ENCODE assay signal across 10 cellular contexts in the genomic region with DNA sequence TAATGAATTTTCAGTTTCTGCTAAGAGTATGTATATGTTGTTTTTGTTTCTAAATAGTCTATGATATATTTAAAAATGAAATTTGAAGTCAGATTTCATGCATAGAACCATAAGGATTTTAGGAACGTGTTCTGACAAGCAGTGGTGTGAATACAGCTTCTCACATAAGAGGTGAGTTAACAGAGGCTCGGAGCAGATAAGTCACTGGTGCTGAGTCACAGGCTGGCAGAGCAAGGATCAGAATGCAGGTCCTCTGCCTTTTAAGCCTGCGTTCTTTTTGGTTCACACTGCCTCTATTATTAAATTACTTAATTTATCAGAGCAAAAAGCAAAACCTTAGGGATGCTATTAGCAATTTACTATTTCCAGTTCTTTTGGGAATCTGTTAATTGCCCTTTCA.
A peak's percentile ranks its signal among the peaks of the same experiment; 100 is the strongest.
DNase-seq lines count a peak whose midpoint lies in the region; ATAC-seq and TF ChIP-seq lines count a peak whose summit lies in the region.
"Had no signal": no experiment of that assay in that cellular context is flagged by ENCODE, and none has a peak within 500 bp of the region (broad histone marks: within the 10 kb centered on the region; RNA-seq: fewer than 3 reads in every experiment).

No MANE protein-coding gene starts in this region.

- CTCF ChIA-PET in SK-N-SH (lab: Yijun Ruan, JAX) = interaction anchor here (0.6 to 1.8 kb wide), 5 partner anchors 12 to 68 kb away, joined by 3 to 8 read pairs (median 3); no protein-coding TSS in a partner anchor

- H3F3A ChIP-seq in SK-N-SH (replicated peaks; ENCODE audit: insufficient read depth) (no peaks in the 10 kb centered on the region), smooth muscle cell (ENCODE audit: low read depth) (no peaks in the 10 kb centered on the region)

- H2AFZ ChIP-seq in SK-N-SH (ENCODE audit: low read depth) (peak overlapping the region; percentile 36; the same call in 1 of the 2 replicates), smooth muscle cell (ENCODE audit: low read depth) (no peak overlapping the region)

- H3K9ac ChIP-seq in SK-N-SH = peak overlapping the region; percentile 15; the same call in 1 of the 2 replicates
- no peak overlapping the region for H3K9ac ChIP-seq in smooth muscle cell (ENCODE audit: low read depth)

- POLR2A ChIA-PET in SK-N-SH (lab: Yijun Ruan, JAX) = no interaction called here

- H3K79me2 ChIP-seq in SK-N-SH (ENCODE audit: insufficient read depth) (no peaks in the 10 kb centered on the region), smooth muscle cell (ENCODE audit: low read depth) (no peaks in the 10 kb centered on the region)

- H3K4me3 ChIP-seq in SK-N-SH (ENCODE audit: low read depth in 2 of 2, low read length in 1 of 2) (no peak overlapping the region), smooth muscle cell (no peak overlapping the region), mucosa of descending colon (no peak overlapping the region)
- H3K4me3 ChIP-seq: right lobe of liver had no signal

- ATAC-seq in mucosa of descending colon (no peak), HG03108 (IDR thresholded peaks at IDR 0.05; ENCODE audit: unreplicated experiment) (no peak)
- ATAC-seq: T-cell had no signal

- peaks cover 4 to 10% of the 10 kb centered on the region in 2 experiments; a peak in 3 of 4 replicates for H3K4me1 ChIP-seq in SK-N-SH (ENCODE audit: control insufficient read depth in 1 of 2, insufficient read depth in 2 of 2, low read depth in 1 of 2, low read length in 1 of 2)
- H3K4me1 ChIP-seq in smooth muscle cell (ENCODE audit: low read depth) = peaks cover 6% of the 10 kb centered on the region
- no peaks in the 10 kb centered on the region for H3K4me1 ChIP-seq in mucosa of descending colon (ENCODE audit: low read depth)

- intact Hi-C loops in mucosa of descending colon (cut with DNase I, micrococcal nuclease) = no loop called here

- H3K9me3 ChIP-seq in SK-N-SH = no peaks in the 10 kb centered on the region
- no peaks in the 10 kb centered on the region for H3K9me3 ChIP-seq in smooth muscle cell (replicated peaks; ENCODE audit: low read depth)
- no peaks in the 10 kb centered on the region for H3K9me3 ChIP-seq in mucosa of descending colon
- H3K9me3 ChIP-seq: right lobe of liver had no signal

- no peak for TF ChIP-seq RAD21 in SK-N-SH (IDR thresholded peaks at IDR 0.05; ENCODE audit: low read length)

- H4K20me1 ChIP-seq in SK-N-SH (ENCODE audit: insufficient read depth) = no peaks in the 10 kb centered on the region
- H4K20me1 ChIP-seq in smooth muscle cell (ENCODE audit: low read depth) = no peaks in the 10 kb centered on the region

- H3K9me2 ChIP-seq in SK-N-SH = no peaks in the 10 kb centered on the region

- TF ChIP-seq CTCF in SK-N-SH (IDR thresholded peaks at IDR 0.05) (no peak), smooth muscle cell (IDR thresholded peaks at IDR 0.05; ENCODE audit: borderline replicate concordance, insufficient read depth, poor library complexity, severe bottlenecking) (no peak), mucosa of descending colon (IDR thresholded peaks at IDR 0.05) (no peak)

- no peaks in the 10 kb centered on the region for H3K36me3 ChIP-seq in SK-N-SH (replicated peaks in 1 of 2; ENCODE audit: control insufficient read depth in 1 of 2, insufficient read depth in 2 of 2, low read length in 1 of 2)
- no peaks in the 10 kb centered on the region for H3K36me3 ChIP-seq in smooth muscle cell (ENCODE audit: low read depth)
- H3K36me3 ChIP-seq in mucosa of descending colon (ENCODE audit: low read depth) = no peaks in the 10 kb centered on the region
- H3K36me3 ChIP-seq: right lobe of liver had no signal

- H3K27me3 ChIP-seq in SK-N-SH (ENCODE audit: insufficient read depth) (no peaks in the 10 kb centered on the region), smooth muscle cell (ENCODE audit: low read depth) (no peaks in the 10 kb centered on the region)
- H3K27me3 ChIP-seq: right lobe of liver had no signal

- 4% methylated on average over 3 of the region's 3 CpGs for WGBS in SK-N-SH (ENCODE audit: low lambda C conversion rate)
- WGBS in smooth muscle cell (ENCODE audit: low lambda C conversion rate) = 8% methylated on average over 3 of the region's 3 CpGs

- H3K27ac ChIP-seq in SK-N-SH (ENCODE audit: low read depth in 2 of 2, low read length in 1 of 2) = peak overlapping the region; percentile 37 to 39; a peak in 3 of 4 replicates
- H3K27ac ChIP-seq in smooth muscle cell (ENCODE audit: low read depth) = no peak overlapping the region
- H3K27ac ChIP-seq: right lobe of liver had no signal

- H3K4me2 ChIP-seq in SK-N-SH (no peak overlapping the region; the same call in 1 of the 2 replicates), smooth muscle cell (peak overlapping the region; percentile 25)

- TF ChIP-seq EP300 in SK-N-SH (IDR thresholded peaks at IDR 0.05; ENCODE audit: borderline replicate concordance in 1 of 2, low read depth in 1 of 2, low read length in 1 of 2) = 0 out of 4 replicates have a peak, but pooled peaks of 1 of the 2 experiments have one; percentile 13

- peak; percentile 39 for DNase-seq in NCI-H2171 treated with DMSO at 0.1 percent for 48 hours (lab: John Stamatoyannopoulos, UW)
- DNase-seq in NCI-H2171 (lab: John Stamatoyannopoulos, UW) = no peak
- DNase-seq in SK-N-SH = peak; percentile 24
- peak; percentile 72 for DNase-seq in glomerular visceral epithelial cell (ENCODE audit: extremely low spot score)
- DNase-seq in smooth muscle cell (lab: John Stamatoyannopoulos, UW; ENCODE audit: unreplicated experiment) = no peak
- DNase-seq in mucosa of descending colon = no peak
- no peak for DNase-seq in ecto neural progenitor cell (ENCODE audit: low spot score)
- DNase-seq: right lobe of liver, T-cell had no signal

TF ChIP-seq in SK-N-SH, 30 proteins besides CTCF, POLR2A, EP300 and RAD21:
- TF ChIP-seq RXRA (IDR thresholded peaks at IDR 0.05; ENCODE audit: borderline replicate concordance, low read depth) = no peak
- peak; percentile 36 for TF ChIP-seq JUND (IDR thresholded peaks at IDR 0.05)
- TF ChIP-seq FOSL2 (IDR thresholded peaks at IDR 0.05; ENCODE audit: borderline replicate concordance, low read depth) = peak; percentile 54; the same call in 1 of the 2 replicates
- peak; percentile 31; the same call in 1 of the 2 replicates for TF ChIP-seq TCF12 (IDR thresholded peaks at IDR 0.05)
TF ChIP-seq in SK-N-SH: peak in this region for 3.

Comparison
In these comparisons a context has a peak if more than half of its experiments do, and no peak if none do; other contexts are left out.
1. DNase-seq: peak in NCI-H2171 treated with DMSO at 0.1 percent for 48 hours (single experiment), SK-N-SH (single experiment) and glomerular visceral epithelial cell (single experiment); none in NCI-H2171 (single experiment), smooth muscle cell (single experiment), mucosa of descending colon (0 of 3) and ecto neural progenitor cell (single experiment).